In the genomic region with DNA sequence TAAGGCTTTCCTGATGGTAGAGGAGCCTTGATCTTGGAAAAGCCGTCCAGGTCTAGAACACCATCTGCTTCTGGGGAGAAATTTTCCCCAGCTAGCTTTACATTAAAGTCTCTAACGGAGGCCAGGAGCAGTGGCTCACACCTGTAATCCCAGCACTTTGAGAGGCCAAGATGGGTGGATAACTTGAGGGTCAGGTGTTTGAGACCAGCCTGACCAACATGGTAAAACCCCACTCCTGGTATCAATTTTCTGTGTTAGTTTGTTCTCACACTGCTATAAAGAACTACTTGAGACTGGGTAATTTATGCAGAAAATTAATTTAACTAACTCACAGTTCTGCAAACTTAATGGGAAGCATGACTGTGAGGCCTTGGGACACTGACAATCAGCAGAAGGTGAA, we compare ENCODE assay signal across 9 cellular contexts. TPM values are rescaled to one million over a fixed set of nuclear protein-coding genes. Genes with fewer than 3 reads are reported as not detected.
"Had no signal": no experiment of that assay in that cellular context is flagged by ENCODE, and none has a peak within 500 bp of the region (broad histone marks: within the 10 kb centered on the region; RNA-seq: fewer than 3 reads in every experiment).

No MANE protein-coding gene starts in this region.

- FAIRE-seq: G401.6, GM12878, GM12891, GM12892, GM18507, GM19239 had no signal

- H3K4me3 ChIP-seq: GM12878 had no signal

- DNase-seq: GDM1, GF-D8 had no signal

- ATAC-seq: GM12878 had no signal

RNA-seq across cellular contexts. Expression of gene FAM209B, which starts 37.8 kb away (rescaled TPM):
- total RNA-seq: G401 had no signal

RNA-seq across cellular contexts. Expression of gene FAM209A, which starts 46.3 kb away (rescaled TPM):
- total RNA-seq: G401 had no signal

RNA-seq across cellular contexts. Expression of gene TFAP2C, which starts 58.3 kb away (rescaled TPM):
- total RNA-seq: GM12878 had no signal
